12 cellular contexts compared by ENCODE assay signal in the genomic region with DNA sequence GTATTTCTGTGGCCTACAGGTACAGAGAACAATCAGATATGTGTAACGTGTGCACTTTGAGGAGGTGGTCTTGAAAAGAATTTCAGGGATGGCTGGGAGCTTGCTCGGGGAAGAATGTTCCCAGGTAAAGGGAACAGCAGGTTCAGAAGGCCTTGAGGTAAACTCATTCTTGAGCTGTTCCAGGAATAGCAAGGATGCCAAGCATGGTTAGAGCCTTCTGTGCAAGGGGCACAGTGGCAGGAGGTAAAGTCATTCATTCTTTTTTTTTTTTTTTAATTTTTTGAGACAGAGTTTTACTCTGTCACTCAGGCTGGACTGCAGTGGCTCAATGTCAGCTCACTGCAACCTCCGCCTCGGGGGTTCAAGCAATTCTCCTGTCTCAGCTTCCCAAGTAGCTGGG. TPM values are rescaled to one million over a fixed set of nuclear protein-coding genes. Genes with fewer than 3 reads are reported as not detected.
"Had no signal": no experiment of that assay in that cellular context is flagged by ENCODE, and none has a peak within 500 bp of the region (broad histone marks: within the 10 kb centered on the region; RNA-seq: fewer than 3 reads in every experiment).

No MANE protein-coding gene starts in this region.

- DNase-seq: GM23248, GOT3, H7, HFFc6, KBM-7 had no signal

- H3K4me1 ChIP-seq: HAP-1 had no signal

- H3K9me3 ChIP-seq: HAP-1 had no signal

- H3K9me3 Mint-ChIP-seq: HFFc6, IgD-negative memory B cell had no signal

- H3K27me3 Mint-ChIP-seq: IgD-negative memory B cell had no signal

- H3K27ac ChIP-seq: GM23248, HL-60 had no signal

- H3K4me3 ChIP-seq: GM23248, HAP-1 had no signal

- H3K27ac Mint-ChIP-seq: HFFc6, IgD-negative memory B cell had no signal

- ATAC-seq: HCT116, HepG2 had no signal

- H3K4me3 Mint-ChIP-seq: HFFc6, IgD-negative memory B cell had no signal

RNA-seq across cellular contexts. Expression of a gene that starts 45.7 kb away (rescaled TPM):
- total RNA-seq: GM23248, H4, HT1080 had no signal
